Comparison of ENCODE assay signal across 8 cellular contexts in genomic region chrX:64758047-64758446, GRCh38.
"Had no signal": no experiment of that assay in that cellular context is flagged by ENCODE, and none has a peak within 500 bp of the region (broad histone marks: within the 10 kb centered on the region; RNA-seq: fewer than 3 reads in every experiment).

No MANE protein-coding gene starts in this region.

- DNase-seq: GDM1, GF-D8 had no signal

- FAIRE-seq: G401.6, GM12878, GM12891, GM12892, GM18507, GM19239 had no signal

- H3K4me3 ChIP-seq: GM12878 had no signal

- ATAC-seq: GM12878 had no signal
